In genomic region chr6:31664790-31665500, GRCh38 we compare ENCODE assay signal across 8 cellular contexts. TPM values are rescaled to one million over a fixed set of nuclear protein-coding genes. Genes with fewer than 3 reads are reported as not detected.
DNase-seq lines count a peak whose midpoint lies in the region; ATAC-seq and TF ChIP-seq lines count a peak whose summit lies in the region.

Gene GPANK1, minus strand, starts transcription at chr6:31664997. Its CDS starts 519 bp downstream, at chr6:31664478.

- DNase-seq in COLO668 (lab: John Stamatoyannopoulos, UW; ENCODE audit: unreplicated experiment), result peak; percentile 83
- peak; percentile 44 for DNase-seq in GOT3 (lab: John Stamatoyannopoulos, UW)
- DNase-seq in NCI-H1417 treated with DMSO at 0.1 percent for 48 hours (lab: John Stamatoyannopoulos, UW), result peak; percentile 74
- DNase-seq in glomerular endothelial cell (ENCODE audit: extremely low read depth, low read depth, low spot score), result peak; percentile 80
- DNase-seq in omental fat pad (ENCODE audit: low spot score), result peak; percentile 78
- DNase-seq in suprapubic skin (ENCODE audit: low spot score in 2 of 2), result peak; percentile 94 to 95

- no peaks in the 10 kb centered on the region for H3K27me3 Mint-ChIP-seq in activated naive CD8-positive, alpha-beta T cell

- peak within 1 kb of the TSS; percentile 0 for H2AFZ ChIP-seq in SU-DHL-6 (ENCODE audit: low read depth, low read length, severe bottlenecking)

- TF ChIP-seq EP300 in suprapubic skin (IDR thresholded peaks at IDR 0.05), result no peak

- H3K4me3 ChIP-seq in SU-DHL-6 (ENCODE audit: insufficient read depth, low read length, poor library complexity, severe bottlenecking) (peak within 1 kb of the TSS; percentile 83), suprapubic skin (peak within 1 kb of the TSS; percentile 84)

- H3K9me3 Mint-ChIP-seq in activated naive CD8-positive, alpha-beta T cell (ENCODE audit: low read depth), result no peaks in the 10 kb centered on the region

- 0% methylated on average over 28 of the region's 39 CpGs for whole genome bisulfite sequencing in suprapubic skin

- H3K27ac ChIP-seq in SU-DHL-6 (ENCODE audit: low read depth, low read length) (peak within 1 kb of the TSS; percentile 95), suprapubic skin (peak within 1 kb of the TSS; percentile 98)

- H3K27me3 ChIP-seq in SU-DHL-6 (ENCODE audit: low read length) (no peaks in the 10 kb centered on the region), suprapubic skin (no peaks in the 10 kb centered on the region)

- peaks cover 51% of the 10 kb centered on the region for H3K79me2 ChIP-seq in SU-DHL-6 (ENCODE audit: insufficient read depth, low read length)

- H3K9me2 ChIP-seq in SU-DHL-6 (replicated peaks; ENCODE audit: insufficient read depth, low read length), result no peaks in the 10 kb centered on the region

- H4K20me1 ChIP-seq in SU-DHL-6 (ENCODE audit: low read depth, low read length), result no peaks in the 10 kb centered on the region; the same call in 1 of the 2 replicates

- ATAC-seq in omental fat pad (ENCODE audit: low FRiP score), result peak; percentile 43

- H3K9ac ChIP-seq in SU-DHL-6 (ENCODE audit: low read length), result peak within 1 kb of the TSS; percentile 82

- H3K9me3 ChIP-seq in SU-DHL-6 (ENCODE audit: insufficient read depth, low read length), result no peaks in the 10 kb centered on the region
- H3K9me3 ChIP-seq in suprapubic skin, result no peaks in the 10 kb centered on the region

- peak within 1 kb of the TSS; percentile 81 for H3K4me2 ChIP-seq in SU-DHL-6 (ENCODE audit: low read depth, low read length, poor library complexity, severe bottlenecking)

- peak within 1 kb of the TSS; percentile 97 for H3K27ac Mint-ChIP-seq in activated naive CD8-positive, alpha-beta T cell

- no peak for TF ChIP-seq CTCF in SU-DHL-6 (IDR thresholded peaks at IDR 0.05; ENCODE audit: insufficient read depth, low read length, poor library complexity, severe bottlenecking)
- TF ChIP-seq CTCF in omental fat pad (IDR thresholded peaks at IDR 0.05), result no peak
- no peak for TF ChIP-seq CTCF in suprapubic skin (IDR thresholded peaks at IDR 0.05)

- TF ChIP-seq POLR2A in suprapubic skin (IDR thresholded peaks at IDR 0.05), result no peak

- H3K36me3 ChIP-seq in SU-DHL-6 (ENCODE audit: low read length) (peaks cover 23% of the 10 kb centered on the region), suprapubic skin (peaks cover 34% of the 10 kb centered on the region)

- H3K36me3 Mint-ChIP-seq in activated naive CD8-positive, alpha-beta T cell, result peaks cover 16% of the 10 kb centered on the region

- peak within 1 kb of the TSS; percentile 93 for H3K4me3 Mint-ChIP-seq in activated naive CD8-positive, alpha-beta T cell

- peaks cover 28% of the 10 kb centered on the region for H3F3A ChIP-seq in SU-DHL-6 (ENCODE audit: insufficient read depth)

- H3K4me1 ChIP-seq in suprapubic skin, result peaks cover 59% of the 10 kb centered on the region

- peaks cover 62% of the 10 kb centered on the region for H3K4me1 Mint-ChIP-seq in activated naive CD8-positive, alpha-beta T cell (ENCODE audit: low read depth)

RNA-seq across cellular contexts. Expression of gene GPANK1, which starts in this region (rescaled TPM):
- total RNA-seq in glomerular endothelial cell (13.0 and 14.5 TPM in 2 replicates), omental fat pad (10 to 100 TPM in 3 of 4 donors, 1 to 10 TPM in 1; 7.1 to 23.6 (median 15.6) TPM), suprapubic skin (10 to 100 TPM; 15.0 to 22.6 (median 20.1) TPM)

Comparison
In these comparisons a context has a peak if more than half of its experiments do, and no peak if none do; other contexts are left out.
1. Peak in every context shown above with its lines: DNase-seq, ATAC-seq, H3K4me3 ChIP-seq and H3K27ac ChIP-seq.
2. DNase-seq: peak in every context shown above with its lines; median percentile 94 in suprapubic skin; 83 in COLO668; 80 in glomerular endothelial cell; 78 in omental fat pad; 74 in NCI-H1417 treated with DMSO at 0.1 percent for 48 hours; 44 in GOT3.